Comparison of ENCODE assay signal across 23 cellular contexts in genomic region chr14:77508249-77508648, GRCh38. TPM values are rescaled to one million over a fixed set of nuclear protein-coding genes. Genes with fewer than 3 reads are reported as not detected.
DNase-seq lines count a peak whose midpoint lies in the region; ATAC-seq and TF ChIP-seq lines count a peak whose summit lies in the region.
"Had no signal": no experiment of that assay in that cellular context is flagged by ENCODE, and none has a peak within 500 bp of the region (broad histone marks: within the 10 kb centered on the region; RNA-seq: fewer than 3 reads in every experiment).

No MANE protein-coding gene starts in this region.

- no peak overlapping the region for H2BK12ac ChIP-seq in trophoblast cell (ENCODE audit: low read length)

- H3K18ac ChIP-seq in trophoblast cell (ENCODE audit: low read length), result no peak overlapping the region

- H2AFZ ChIP-seq in fibroblast of lung (ENCODE audit: low read length) (no peak overlapping the region), trophoblast cell (ENCODE audit: insufficient read depth, low read length, poor library complexity) (no peak overlapping the region)

- H3K4me2 ChIP-seq in fibroblast of lung (ENCODE audit: extremely low read depth, insufficient read depth, low read length) (no peak overlapping the region), trophoblast cell (ENCODE audit: low read length) (no peak overlapping the region)
- H3K4me2 ChIP-seq: SK-N-SH had no signal

- H3K27me3 Mint-ChIP-seq in effector memory CD8-positive, alpha-beta T cell, result no peaks in the 10 kb centered on the region
- H3K27me3 Mint-ChIP-seq: activated naive CD8-positive, alpha-beta T cell treated with anti-CD3 and anti-CD28 coated beads, Interleukin-2, amount 50 U/mL, for 24 hours had no signal

- H3K4ac ChIP-seq in trophoblast cell (ENCODE audit: low read depth, low read length), result no peak overlapping the region

- no peak overlapping the region for H3K27ac ChIP-seq in RWPE1
- no peak overlapping the region for H3K27ac ChIP-seq in fibroblast of lung (ENCODE audit: insufficient read depth, low read length)
- H3K27ac ChIP-seq in trophoblast cell (ENCODE audit: low read depth, low read length), result peak overlapping the region; percentile 23
- H3K27ac ChIP-seq: esophagus muscularis mucosa, lower lobe of right lung, vagina had no signal

- no peak overlapping the region for H3K4me3 Mint-ChIP-seq in effector memory CD8-positive, alpha-beta T cell
- H3K4me3 Mint-ChIP-seq: activated naive CD8-positive, alpha-beta T cell treated with anti-CD3 and anti-CD28 coated beads, Interleukin-2, amount 50 U/mL, for 24 hours; activated T-cell treated with anti-CD3 and anti-CD28 coated beads, Interleukin-2, amount 50 U/mL, for 72 hours; CD14-positive monocyte; nephron had no signal

- H3K4me3 ChIP-seq in fibroblast of lung (replicated peaks in 1 of 4; ENCODE audit: control extremely low read depth in 1 of 4, insufficient read depth in 1 of 4, low read depth in 3 of 4, low read length in 4 of 4), result no peak overlapping the region
- H3K4me3 ChIP-seq in trophoblast cell (ENCODE audit: low read depth, low read length), result no peak overlapping the region
- H3K4me3 ChIP-seq: esophagus muscularis mucosa, lower lobe of right lung, vagina had no signal

- H3K4me1 Mint-ChIP-seq in effector memory CD8-positive, alpha-beta T cell (ENCODE audit: low read depth in 2 of 2), result no peaks in the 10 kb centered on the region
- H3K4me1 Mint-ChIP-seq: activated naive CD8-positive, alpha-beta T cell treated with anti-CD3 and anti-CD28 coated beads, Interleukin-2, amount 50 U/mL, for 24 hours; CD14-positive monocyte; nephron had no signal

- H3K36me3 Mint-ChIP-seq in effector memory CD8-positive, alpha-beta T cell (ENCODE audit: insufficient read depth), result peaks cover 34% of the 10 kb centered on the region

- CTCF ChIA-PET in RWPE1 (lab: Yijun Ruan, JAX), result no interaction called here

- H3K27ac Mint-ChIP-seq in effector memory CD8-positive, alpha-beta T cell, result no peak overlapping the region
- H3K27ac Mint-ChIP-seq: activated naive CD8-positive, alpha-beta T cell treated with anti-CD3 and anti-CD28 coated beads, Interleukin-2, amount 50 U/mL, for 24 hours; nephron had no signal

- no peak overlapping the region for H4K12ac ChIP-seq in trophoblast cell (ENCODE audit: low read depth, low read length)

- H2AK5ac ChIP-seq in trophoblast cell (ENCODE audit: low read length), result no peak overlapping the region

- POLR2A ChIA-PET in RWPE1 (lab: Yijun Ruan, JAX; ENCODE audit: low non-redundant PET), result no interaction called here

- H4K8ac ChIP-seq in trophoblast cell (ENCODE audit: low read depth, low read length), result no peak overlapping the region

- H3K36me3 ChIP-seq in fibroblast of lung (ENCODE audit: control insufficient read depth, insufficient read depth, low read length) (peaks cover 4% of the 10 kb centered on the region), trophoblast cell (ENCODE audit: control insufficient read depth in 1 of 2, insufficient read depth in 2 of 2, low read length in 2 of 2) (peaks cover 9 to 15% of the 10 kb centered on the region in 2 experiments)

- no peak overlapping the region for H2BK5ac ChIP-seq in trophoblast cell (ENCODE audit: low read depth, low read length, poor library complexity)

- no peaks in the 10 kb centered on the region for H4K20me1 ChIP-seq in fibroblast of lung (ENCODE audit: control insufficient read depth, extremely low read depth, insufficient read depth, low read length)

- H3K9me3 ChIP-seq in fibroblast of lung (ENCODE audit: control insufficient read depth, insufficient read depth, low read depth, low read length), result no peaks in the 10 kb centered on the region
- no peaks in the 10 kb centered on the region for H3K9me3 ChIP-seq in trophoblast cell (ENCODE audit: insufficient read depth, low read depth, low read length)
- H3K9me3 ChIP-seq: lower lobe of right lung, SK-N-SH, vagina had no signal

- H3K9ac ChIP-seq in fibroblast of lung (ENCODE audit: insufficient read depth, low read length) (no peak overlapping the region), trophoblast cell (ENCODE audit: low read length) (no peak overlapping the region)
- H3K9ac ChIP-seq: SK-N-SH had no signal

- WGBS in trophoblast cell (ENCODE audit: extremely low coverage, insufficient coverage, insufficient read length), result no CpG with 5 or more reads among the region's 4 CpGs

- no peak overlapping the region for H2BK120ac ChIP-seq in trophoblast cell (ENCODE audit: insufficient read depth, low read length, poor library complexity)

- H3K79me2 ChIP-seq in fibroblast of lung (ENCODE audit: control insufficient read depth, insufficient read depth, low read length) (no peaks in the 10 kb centered on the region), trophoblast cell (ENCODE audit: control insufficient read depth, insufficient read depth, low read length, poor library complexity) (no peaks in the 10 kb centered on the region)

- H3K9me3 Mint-ChIP-seq in effector memory CD8-positive, alpha-beta T cell, result peaks cover 0 to 1% of the 10 kb centered on the region in 2 donors

- H3K23ac ChIP-seq in trophoblast cell (ENCODE audit: low read length), result no peak overlapping the region

- no peaks in the 10 kb centered on the region for H3K4me1 ChIP-seq in fibroblast of lung (ENCODE audit: control insufficient read depth, extremely low read depth, insufficient read depth, low read length)
- peaks cover 0 to 5% of the 10 kb centered on the region in 2 experiments for H3K4me1 ChIP-seq in trophoblast cell (ENCODE audit: control insufficient read depth in 1 of 2, insufficient read depth in 2 of 2, low read length in 2 of 2)
- H3K4me1 ChIP-seq: esophagus muscularis mucosa, lower lobe of right lung, vagina had no signal

- H3K14ac ChIP-seq in trophoblast cell (ENCODE audit: low read length), result no peak overlapping the region

- no peak for ATAC-seq in HG03460 (IDR thresholded peaks at IDR 0.05; ENCODE audit: unreplicated experiment)
- ATAC-seq in effector memory CD8-positive, alpha-beta T cell (replicated peaks), result no peak
- ATAC-seq: activated naive CD8-positive, alpha-beta T cell treated with anti-CD3 and anti-CD28 coated beads, Interleukin-2, amount 50 U/mL, for 24 hours; activated T-cell treated with anti-CD3 and anti-CD28 coated beads, Interleukin-2, amount 50 U/mL, for 72 hours; lower lobe of right lung; right cardiac atrium had no signal

- TF ChIP-seq CTCF in RWPE1 (conservative IDR thresholded peaks at IDR 0.05; ENCODE audit: low read depth) (no peak), fibroblast of lung (conservative IDR thresholded peaks at IDR 0.05 in 1 of 2, IDR thresholded peaks at IDR 0.05 in 1 of 2; ENCODE audit: low read depth in 1 of 2, low read length in 2 of 2) (no peak)

- H3K79me1 ChIP-seq in trophoblast cell (ENCODE audit: low read length), result peaks cover 2% of the 10 kb centered on the region

- no peak overlapping the region for H4K91ac ChIP-seq in trophoblast cell (ENCODE audit: low read depth, low read length)

- peak; percentile 64 for DNase-seq in ELR (ENCODE audit: low read depth)
- peak; percentile 75 for DNase-seq in RWPE1 (ENCODE audit: low spot score)
- DNase-seq in fibroblast of lung (ENCODE audit: low read depth in 2 of 2), result peak; percentile 43 to 76
- peak; percentile 87 to 96 for DNase-seq in trophoblast cell
- DNase-seq in superior temporal gyrus (ENCODE audit: extremely low spot score), result no peak
- DNase-seq in effector memory CD8-positive, alpha-beta T cell, result no peak
- DNase-seq in activated gamma-delta T cell (lab: John Stamatoyannopoulos, UW), result no peak
- DNase-seq: activated CD4-positive, alpha-beta T cell treated with anti-CD3 and anti-CD28 coated beads, Interleukin-2, amount 50 U/mL, for 48 hours; activated naive CD8-positive, alpha-beta T cell treated with anti-CD3 and anti-CD28 coated beads, Interleukin-2, amount 50 U/mL, for 24 hours; activated T-cell treated with anti-CD3 and anti-CD28 coated beads, Interleukin-2, amount 50 U/mL, for 72 hours; DND-41; Karpas-422; lower lobe of right lung; NCI-H1694 treated with DMSO at 0.1 percent for 48 hours; NCI-H510A treated with DMSO at 0.1 percent for 48 hours; right cardiac atrium; SK-N-SH; stimulated activated CD4-positive, alpha-beta T cell treated with anti-CD3 and anti-CD28 coated beads, Interleukin-4, amount 100 ng/mL, for 24 hours had no signal

- H3K27me3 ChIP-seq in fibroblast of lung (ENCODE audit: control insufficient read depth, insufficient read depth, low read length) (no peaks in the 10 kb centered on the region), trophoblast cell (ENCODE audit: insufficient read depth, low read length) (no peaks in the 10 kb centered on the region)
- H3K27me3 ChIP-seq: esophagus muscularis mucosa, vagina had no signal

RNA-seq across cellular contexts. Expression of gene ISM2, which starts 9.6 kb away (rescaled TPM):
- not detected in 2 replicates for total RNA-seq in fibroblast of lung
- polyA plus RNA-seq in fibroblast of lung, result 0.01 TPM in 1 of 2 replicates, not detected in the other
- not detected in 2 replicates for polyA plus RNA-seq in fibroblast of lung (2012)
- 0.30 TPM in 1 of 2 replicates, not detected in the other for polyA minus RNA-seq in fibroblast of lung (ENCODE audit: low replicate concordance)
- polyA plus RNA-seq in trophoblast cell (2013), result 26.2 and 34.1 TPM in 2 replicates
- total RNA-seq: activated T-cell treated with anti-CD3 and anti-CD28 coated beads, Interleukin-2, amount 50 U/mL, for 72 hours; lower lobe of right lung; right cardiac atrium had no signal
- polyA plus RNA-seq: CD14-positive monocyte, right cardiac atrium had no signal

RNA-seq across cellular contexts. Expression of gene AHSA1, which starts 50.4 kb away (rescaled TPM):
- 60.3 and 71.1 TPM in 2 replicates for total RNA-seq in fibroblast of lung
- polyA plus RNA-seq in fibroblast of lung, result 187 and 189 TPM in 2 replicates
- 94.4 and 113 TPM in 2 replicates for polyA plus RNA-seq in fibroblast of lung (2012)
- polyA minus RNA-seq in fibroblast of lung (ENCODE audit: low replicate concordance), result 59.5 and 73.9 TPM in 2 replicates
- polyA plus RNA-seq in trophoblast cell (2013), result 98.3 and 100 TPM in 2 replicates

RNA-seq across cellular contexts. Expression of gene VIPAS39, which starts 50.8 kb away (rescaled TPM):
- 26.7 and 28.2 TPM in 2 replicates for total RNA-seq in fibroblast of lung
- 25.4 and 28.1 TPM in 2 replicates for polyA plus RNA-seq in fibroblast of lung
- 14.1 and 16.1 TPM in 2 replicates for polyA plus RNA-seq in fibroblast of lung (2012)
- polyA minus RNA-seq in fibroblast of lung (ENCODE audit: low replicate concordance), result 26.8 and 28.6 TPM in 2 replicates
- polyA plus RNA-seq in trophoblast cell (2013), result 18.6 and 19.9 TPM in 2 replicates

Comparison
In these comparisons a context has a peak if more than half of its experiments do, and no peak if none do; other contexts are left out.
1. DNase-seq: peak in ELR (single experiment), RWPE1 (single experiment), fibroblast of lung (2 of 2) and trophoblast cell (2 of 2); none in superior temporal gyrus (single experiment), effector memory CD8-positive, alpha-beta T cell (0 of 3) and activated gamma-delta T cell (single experiment).